Comparison of ENCODE assay signal across 14 cellular contexts in genomic region chr22:38088723-38089473, GRCh38. TPM values are rescaled to one million over a fixed set of nuclear protein-coding genes. Genes with fewer than 3 reads are reported as not detected.
DNase-seq lines count a peak whose midpoint lies in the region; ATAC-seq and TF ChIP-seq lines count a peak whose summit lies in the region.
"Had no signal": no experiment of that assay in that cellular context is flagged by ENCODE, and none has a peak within 500 bp of the region (broad histone marks: within the 10 kb centered on the region; RNA-seq: fewer than 3 reads in every experiment).

No MANE protein-coding gene starts in this region.

- no TSS peak for BruUV-seq in mammary epithelial cell (replicated peaks; lab: Mats Ljungman, UMichigan)

- no peak overlapping the region for H3K27ac ChIP-seq in GM23338 (ENCODE audit: low read depth)
- no peak overlapping the region for H3K27ac ChIP-seq in mammary epithelial cell (ENCODE audit: insufficient read depth, low read depth, low read length)
- H3K27ac ChIP-seq in right cardiac atrium (ENCODE audit: low read length): no peak overlapping the region
- H3K27ac ChIP-seq in smooth muscle cell (ENCODE audit: low read depth): no peak overlapping the region
- H3K27ac ChIP-seq: SJSA1 had no signal

- DNase-seq in GM23338 (ENCODE audit: low spot score): peak; percentile 54
- peak; percentile 45 for DNase-seq in mammary epithelial cell
- DNase-seq in right cardiac atrium: peak; percentile 53 to 76 (median 73)
- no peak for DNase-seq in smooth muscle cell (lab: John Stamatoyannopoulos, UW; ENCODE audit: unreplicated experiment)
- no peak for DNase-seq in glomerular visceral epithelial cell (ENCODE audit: extremely low spot score)
- no peak for DNase-seq in KBM-7
- DNase-seq in type B pancreatic cell (ENCODE audit: extremely low spot score, unreplicated experiment): no peak
- DNase-seq: central memory CD4-positive, alpha-beta T cell; mucosa of descending colon; NCI-H526 had no signal

- H3K27me3 Mint-ChIP-seq in GM23338 (ENCODE audit: insufficient read depth, low read depth, poor library complexity): peaks cover 15% of the 10 kb centered on the region
- H3K27me3 Mint-ChIP-seq in type B pancreatic cell: no peaks in the 10 kb centered on the region

- H4K20me1 ChIP-seq in GM23338 (replicated peaks; ENCODE audit: insufficient read depth): no peaks in the 10 kb centered on the region
- no peaks in the 10 kb centered on the region for H4K20me1 ChIP-seq in mammary epithelial cell (ENCODE audit: insufficient read depth, low read length)
- no peaks in the 10 kb centered on the region for H4K20me1 ChIP-seq in smooth muscle cell (ENCODE audit: low read depth)

- dilution Hi-C loops in mammary epithelial cell (cut with HindIII; ENCODE audit: low sequenced_read_pairs): no loop called here

- H3K4me1 ChIP-seq in GM23338 (ENCODE audit: insufficient read depth) (peaks cover 11% of the 10 kb centered on the region; the same call in 1 of the 2 replicates), mammary epithelial cell (ENCODE audit: insufficient read depth, low read length) (peaks cover 8% of the 10 kb centered on the region), right cardiac atrium (ENCODE audit: control insufficient read depth, insufficient read depth, low read length) (no peaks in the 10 kb centered on the region), smooth muscle cell (ENCODE audit: low read depth) (peaks cover 11% of the 10 kb centered on the region)

- H3K9me3 ChIP-seq in mammary epithelial cell (replicated peaks; ENCODE audit: insufficient read depth, low read length) (no peaks in the 10 kb centered on the region), right cardiac atrium (ENCODE audit: control insufficient read depth, low read length) (no peaks in the 10 kb centered on the region), smooth muscle cell (replicated peaks; ENCODE audit: low read depth) (no peaks in the 10 kb centered on the region)
- H3K9me3 ChIP-seq: mucosa of descending colon had no signal

- H3K9ac ChIP-seq in mammary epithelial cell (ENCODE audit: insufficient read depth, low read length): no peak overlapping the region
- H3K9ac ChIP-seq in smooth muscle cell (ENCODE audit: low read depth): no peak overlapping the region

- no peak overlapping the region; the same call in 2 of the 3 replicates for H3K4me3 Mint-ChIP-seq in GM23338
- H3K4me3 Mint-ChIP-seq in type B pancreatic cell: no peak overlapping the region

- TF ChIP-seq CTCF in GM23338 (conservative IDR thresholded peaks at IDR 0.05; ENCODE audit: low read depth in 2 of 2) (no peak), mammary epithelial cell (conservative IDR thresholded peaks at IDR 0.05 in 1 of 2, IDR thresholded peaks at IDR 0.05 in 1 of 2; ENCODE audit: extremely low read depth in 1 of 2, insufficient read depth in 1 of 2, low read depth in 1 of 2, low read length in 2 of 2) (no peak), smooth muscle cell (IDR thresholded peaks at IDR 0.05; ENCODE audit: borderline replicate concordance, insufficient read depth, poor library complexity, severe bottlenecking) (no peak), type B pancreatic cell (conservative IDR thresholded peaks at IDR 0.05) (no peak)

- H3K36me3 Mint-ChIP-seq in GM23338 (ENCODE audit: low read depth) (no peaks in the 10 kb centered on the region; the same call in 2 of the 3 replicates), type B pancreatic cell (peaks cover 8% of the 10 kb centered on the region)

- H3K4me2 ChIP-seq in GM23338: peak overlapping the region; percentile 83
- H3K4me2 ChIP-seq in mammary epithelial cell (ENCODE audit: insufficient read depth, low read depth, low read length): peak overlapping the region; percentile 96
- H3K4me2 ChIP-seq in smooth muscle cell: peak overlapping the region; percentile 74

- CTCF ChIA-PET in mammary epithelial cell (lab: Charles Lee; ENCODE audit: low non-redundant PET): no interaction called here

- H2AFZ ChIP-seq in GM23338 (no peak overlapping the region), mammary epithelial cell (ENCODE audit: low read depth, low read length) (peak overlapping the region; percentile 92), smooth muscle cell (ENCODE audit: low read depth) (no peak overlapping the region)

- H3F3A ChIP-seq in GM23338 (replicated peaks; ENCODE audit: low read depth): 0 out of 2 replicates have a peak, but pooled peaks cover 5% of the 10 kb centered on the region
- no peaks in the 10 kb centered on the region for H3F3A ChIP-seq in smooth muscle cell (ENCODE audit: low read depth)

- H3K9me2 ChIP-seq in GM23338 (ENCODE audit: insufficient read depth): no peaks in the 10 kb centered on the region

- H3K79me2 ChIP-seq in GM23338 (replicated peaks; ENCODE audit: insufficient read depth): no peaks in the 10 kb centered on the region; the same call in 1 of the 2 replicates
- no peaks in the 10 kb centered on the region for H3K79me2 ChIP-seq in mammary epithelial cell (ENCODE audit: insufficient read depth, low read length)
- H3K79me2 ChIP-seq in smooth muscle cell (ENCODE audit: low read depth): no peaks in the 10 kb centered on the region

- H3K27me3 ChIP-seq in GM23338 (ENCODE audit: insufficient read depth) (peaks cover 7% of the 10 kb centered on the region), mammary epithelial cell (ENCODE audit: insufficient read depth, low read length) (no peaks in the 10 kb centered on the region), right cardiac atrium (ENCODE audit: control insufficient read depth, insufficient read depth) (no peaks in the 10 kb centered on the region), smooth muscle cell (ENCODE audit: low read depth) (no peaks in the 10 kb centered on the region)

- intact Hi-C loops in mammary epithelial cell (cut with micrococcal nuclease) (no loop called here), right cardiac atrium (cut with DNase I) (no loop called here)

- ATAC-seq in GM23338 (peak; percentile 47), right cardiac atrium (peak; percentile 53 to 70), GM21737 (IDR thresholded peaks at IDR 0.05; ENCODE audit: unreplicated experiment) (no peak)
- ATAC-seq: activated CD4-positive, CD25-positive, alpha-beta regulatory T cell treated with anti-CD3 and anti-CD28 coated beads, Interleukin-2, amount 50 U/mL, for 24 hours; mucosa of descending colon had no signal

- H3K27ac Mint-ChIP-seq in GM23338 (no peak overlapping the region), type B pancreatic cell (no peak overlapping the region)

- 4% methylated on average over 11 of the region's 80 CpGs for WGBS in mammary epithelial cell (ENCODE audit: low coverage, missing lambda C conversion rate)
- 13% methylated on average over 79 of the region's 80 CpGs for WGBS in right cardiac atrium
- 37% methylated on average over 31 of the region's 80 CpGs for WGBS in smooth muscle cell (ENCODE audit: low lambda C conversion rate)

- in situ Hi-C loops in mammary epithelial cell (cut with MboI; ENCODE audit: low sequenced_read_pairs in 2 of 2): no loop called here
- in situ Hi-C loops in KBM-7 (cut with MboI; ENCODE audit: low pct_unique_long_range_greater_than_20kb, low sequenced_read_pairs): no loop called here

- H3K4me1 Mint-ChIP-seq in GM23338 (peaks cover 9% of the 10 kb centered on the region; the same call in 2 of the 3 replicates), type B pancreatic cell (ENCODE audit: unreplicated experiment) (peaks cover 4% of the 10 kb centered on the region)

- H3K36me3 ChIP-seq in GM23338 (ENCODE audit: insufficient read depth) (no peaks in the 10 kb centered on the region), mammary epithelial cell (ENCODE audit: insufficient read depth, low read length) (no peaks in the 10 kb centered on the region), smooth muscle cell (ENCODE audit: low read depth) (no peaks in the 10 kb centered on the region)
- H3K36me3 ChIP-seq: SJSA1 had no signal

- H3K9me3 Mint-ChIP-seq in GM23338: no peaks in the 10 kb centered on the region
- H3K9me3 Mint-ChIP-seq in type B pancreatic cell: no peaks in the 10 kb centered on the region

- peak overlapping the region; percentile 58 for H3K4me3 ChIP-seq in GM23338
- peak overlapping the region; percentile 34 to 47 (median 44) for H3K4me3 ChIP-seq in mammary epithelial cell (replicated peaks in 1 of 3; ENCODE audit: insufficient read depth in 1 of 3, low read depth in 2 of 3, low read length in 3 of 3)
- peak overlapping the region; percentile 30 for H3K4me3 ChIP-seq in right cardiac atrium (ENCODE audit: low read length)
- H3K4me3 ChIP-seq in smooth muscle cell: peak overlapping the region; percentile 10
- H3K4me3 ChIP-seq: mucosa of descending colon, SJSA1 had no signal

TF ChIP-seq in GM23338, 12 proteins besides CTCF, POLR2A, EP300 and RAD21 (continues in another document):
- no peak for TF ChIP-seq STAT1 (IDR thresholded peaks at IDR 0.05; ENCODE audit: unreplicated experiment)
- TF ChIP-seq NANOG (IDR thresholded peaks at IDR 0.05; ENCODE audit: borderline replicate concordance): no peak
- TF ChIP-seq JUNB (IDR thresholded peaks at IDR 0.05; ENCODE audit: unreplicated experiment): no peak

RNA-seq across cellular contexts. Expression of gene SLC16A8, which starts 4.9 kb away (rescaled TPM):
- 0.66 and 1.0 TPM in 2 replicates for total RNA-seq in GM23338 (2014; rRNA removed; shearing (Covaris generic))
- polyA plus RNA-seq in GM23338 (2016; fragmentation: Nextera tagmentation; extraction: Ambion mirVana): 0.52 and 0.56 TPM in 2 replicates
- total RNA-seq in mammary epithelial cell: not detected
- polyA plus RNA-seq in mammary epithelial cell: not detected
- not detected for polyA minus RNA-seq in mammary epithelial cell
- under 1 TPM in 3 of 4 donors, not detected in 1; 0.41 to 0.68 (median 0.57) TPM for total RNA-seq in right cardiac atrium
- 0.63 TPM for polyA plus RNA-seq in right cardiac atrium
- 0.09 TPM in 1 of 2 replicates, not detected in the other for total RNA-seq in smooth muscle cell
- 0.93 and 1.4 TPM in 2 replicates for polyA plus RNA-seq in smooth muscle cell
- not detected in 2 replicates for total RNA-seq in type B pancreatic cell (ENCODE audit: low replicate concordance)
- total RNA-seq: glomerular endothelial cell, mucosa of descending colon, SJSA1 had no signal

RNA-seq across cellular contexts. Expression of gene BAIAP2L2, which starts 21.6 kb away (rescaled TPM):
- total RNA-seq in GM23338 (2014; rRNA removed; shearing (Covaris generic)): 3.9 and 5.6 TPM in 2 replicates
- polyA plus RNA-seq in GM23338 (2016; fragmentation: Nextera tagmentation; extraction: Ambion mirVana) (5.6 and 7.6 TPM in 2 replicates), mammary epithelial cell (5.4 TPM), right cardiac atrium (0.20 TPM), smooth muscle cell (0.67 and 1.3 TPM in 2 replicates)
- total RNA-seq in mammary epithelial cell (10 to 100 TPM in 1 of 2 donors, 1 to 10 TPM in 1; 2.2 to 10.1 TPM), right cardiac atrium (under 1 TPM in 2 of 4 donors, not detected in 2; 0.17 to 0.53 TPM), smooth muscle cell (0.13 and 0.31 TPM in 2 replicates), type B pancreatic cell (ENCODE audit: low replicate concordance) (4.5 and 12.1 TPM in 2 replicates)
- polyA minus RNA-seq in mammary epithelial cell: 1.1 TPM
- total RNA-seq: SJSA1 had no signal

RNA-seq across cellular contexts. Expression of gene PICK1, which starts 31.7 kb away (rescaled TPM):
- total RNA-seq in GM23338 (2014; rRNA removed; shearing (Covaris generic)): 28.3 and 36.2 TPM in 2 replicates
- polyA plus RNA-seq in GM23338 (2016; fragmentation: Nextera tagmentation; extraction: Ambion mirVana) (14.0 and 15.9 TPM in 2 replicates), mammary epithelial cell (35.4 TPM), right cardiac atrium (31.3 TPM), smooth muscle cell (17.5 and 30.1 TPM in 2 replicates)
- total RNA-seq in mammary epithelial cell (10 to 100 TPM; 38.8 to 40.7 TPM), right cardiac atrium (10 to 100 TPM; 23.8 to 26.5 (median 25.0) TPM), smooth muscle cell (8.8 and 23.4 TPM in 2 replicates), type B pancreatic cell (ENCODE audit: low replicate concordance) (45.4 and 45.6 TPM in 2 replicates)
- polyA minus RNA-seq in mammary epithelial cell: 33.2 TPM

Comparison
In these comparisons a context has a peak if more than half of its experiments do, and no peak if none do; other contexts are left out.
1. DNase-seq: peak in GM23338 (single experiment), mammary epithelial cell (single experiment) and right cardiac atrium (3 of 3); none in smooth muscle cell (single experiment), glomerular visceral epithelial cell (single experiment), KBM-7 (single experiment) and type B pancreatic cell (single experiment).
2. Peak in every context shown above with its lines, with median percentiles within 50 percentile points of each other: H3K4me2 ChIP-seq and H3K4me3 ChIP-seq.